8 cellular contexts compared by ENCODE assay signal in genomic region chr9:92133949-92134604, GRCh38. TPM values are rescaled to one million over a fixed set of nuclear protein-coding genes. Genes with fewer than 3 reads are reported as not detected.
DNase-seq lines count a peak whose midpoint lies in the region; ATAC-seq lines count a peak whose summit lies in the region.

No MANE protein-coding gene starts in this region.

- H3K4me3 ChIP-seq in H7 (ENCODE audit: insufficient read depth, low read depth, low read length), result no peak overlapping the region

- intact Hi-C loops in left cardiac atrium (cut with DNase I), result loop anchor here (10.0 kb wide), 2 partner anchors 91 to 111 kb away; no protein-coding TSS in a partner anchor

- ATAC-seq in left cardiac atrium, result peak; percentile 81 to 87
- ATAC-seq in HG03442 (IDR thresholded peaks at IDR 0.05; ENCODE audit: unreplicated experiment), result no peak

- no peaks in the 10 kb centered on the region; the same call in 1 of the 2 replicates for H3K27me3 ChIP-seq in H7 (ENCODE audit: control insufficient read depth, insufficient read depth, low read length)

- DNase-seq in DMS53 (lab: John Stamatoyannopoulos, UW), result peak; percentile 91
- DNase-seq in H7, result peak; percentile 96
- DNase-seq in NCI-H1092 treated with DMSO at 0.1 percent for 48 hours (lab: John Stamatoyannopoulos, UW), result peak; percentile 63
- DNase-seq in SW480 (ENCODE audit: low spot score), result peak; percentile 69
- DNase-seq in activated naive CD8-positive, alpha-beta T cell treated with anti-CD3 and anti-CD28 coated beads, Interleukin-2, amount 50 U/mL, for 16 hours (ENCODE audit: low read depth, low spot score), result peak; percentile 52
- peak; percentile 85 for DNase-seq in left cardiac atrium
- peak; percentile 66 for DNase-seq in putamen (ENCODE audit: low spot score)

- no peaks in the 10 kb centered on the region for H3K36me3 ChIP-seq in H7 (replicated peaks; ENCODE audit: control insufficient read depth, insufficient read depth, low read length)

RNA-seq across cellular contexts. Expression of gene SPTLC1, which starts 18.9 kb away (rescaled TPM):
- 63.6 and 81.3 TPM in 2 replicates for total RNA-seq in H7 (2014; rRNA removed; shearing (Covaris generic))
- 10 to 100 TPM; 29.9 to 31.6 TPM for total RNA-seq in left cardiac atrium
